7 cellular contexts compared by ENCODE assay signal in genomic region chr20:40085513-40085912, GRCh38.
"Had no signal": no experiment of that assay in that cellular context is flagged by ENCODE, and none has a peak within 500 bp of the region (broad histone marks: within the 10 kb centered on the region; RNA-seq: fewer than 3 reads in every experiment).

No MANE protein-coding gene starts in this region.

- H3K4me3 Mint-ChIP-seq: IgD-negative memory B cell had no signal

- FAIRE-seq: K562 had no signal

- H3K27ac Mint-ChIP-seq: IgD-negative memory B cell had no signal

- H3K4me2 ChIP-seq: KMS-11 had no signal

- H3K4me1 Mint-ChIP-seq: IgD-negative memory B cell had no signal

- DNase-seq: IMR-90, KBM-7, KG1 had no signal

- H3K4me3 ChIP-seq: K562 had no signal

- H3K9ac ChIP-seq: KMS-11 had no signal

- H3K36me3 Mint-ChIP-seq: IgD-negative memory B cell had no signal

- ATAC-seq: K562 had no signal

- H3K27ac ChIP-seq: HL-60, KMS-11 had no signal
